In the genomic region with DNA sequence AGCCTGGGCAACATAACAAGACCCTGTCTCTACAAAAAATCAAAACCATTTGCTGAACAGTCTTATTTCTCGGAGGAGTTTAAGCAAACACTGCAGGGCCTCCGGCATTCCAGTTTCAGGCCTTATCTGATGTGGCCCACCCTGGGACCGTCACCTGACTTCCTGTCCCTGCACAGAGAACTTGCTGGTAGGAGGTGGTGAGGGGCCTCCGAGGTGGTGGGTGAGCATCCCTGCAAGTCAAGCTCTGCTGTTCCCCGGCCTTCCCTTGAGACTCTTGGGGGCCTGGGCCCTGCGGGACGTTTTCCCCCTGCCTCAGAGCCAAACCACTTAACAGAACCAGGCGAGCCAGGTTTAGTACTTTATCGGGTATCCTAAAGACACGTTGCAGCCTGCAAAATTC, we compare ENCODE assay signal across 17 cellular contexts.
"Had no signal": no experiment of that assay in that cellular context is flagged by ENCODE, and none has a peak within 500 bp of the region (broad histone marks: within the 10 kb centered on the region; RNA-seq: fewer than 3 reads in every experiment).

No MANE protein-coding gene starts in this region.

- H3K4me3 Mint-ChIP-seq: activated B cell treated with CpG ODN at 0.5 μM for 24 hours; activated CD8-positive, alpha-beta memory T cell treated with anti-CD3 and anti-CD28 coated beads, Interleukin-2, amount 10 ng/mL, durations not matched to agents 7 days and 5 days; activated T-helper 1 cell treated with anti-CD3 and anti-CD28 coated beads, Interleukin-12 subunit alpha, Interleukin-12 subunit beta, Interleukin-2, Interleukin-4 antibody, amounts not matched to agents 30 ng/mL and 10 ng/mL and 1 ng/mL, durations not matched to agents 14 hours and 24 hours and 36 hours; immature natural killer cell; nephron; T-helper 1 cell treated with Interleukin-12 subunit alpha and Interleukin-12 subunit beta and Interleukin-4 antibody, amounts not matched to agents 30 μg/mL and 1 μg/mL, for 36 hours had no signal

- H3K9me3 Mint-ChIP-seq: activated B cell treated with CpG ODN at 0.5 μM for 24 hours; activated T-helper 1 cell treated with anti-CD3 and anti-CD28 coated beads, Interleukin-12 subunit alpha, Interleukin-12 subunit beta, Interleukin-2, Interleukin-4 antibody, amounts not matched to agents 30 ng/mL and 10 ng/mL and 1 ng/mL, durations not matched to agents 14 hours and 24 hours and 36 hours; immature natural killer cell; nephron; T-helper 1 cell treated with Interleukin-12 subunit alpha and Interleukin-12 subunit beta and Interleukin-4 antibody, amounts not matched to agents 30 μg/mL and 1 μg/mL, for 36 hours had no signal

- ATAC-seq: activated CD8-positive, alpha-beta memory T cell treated with anti-CD3 and anti-CD28 coated beads, Interleukin-2, amount 10 ng/mL, durations not matched to agents 7 days and 5 days; esophagus mucosa; left cardiac atrium; psoas muscle; sciatic nerve; SK-N-SH treated with all-trans-retinoic acid at 6 μM for 48 hours had no signal

- H3K27ac ChIP-seq: psoas muscle, testis had no signal

- H3K27me3 Mint-ChIP-seq: activated B cell treated with CpG ODN at 0.5 μM for 24 hours; activated CD8-positive, alpha-beta memory T cell treated with anti-CD3 and anti-CD28 coated beads, Interleukin-2, amount 10 ng/mL, durations not matched to agents 7 days and 5 days had no signal

- H3K9me3 ChIP-seq: psoas muscle, testis had no signal

- H3K27ac Mint-ChIP-seq: activated B cell treated with CpG ODN at 0.5 μM for 24 hours; activated CD8-positive, alpha-beta memory T cell treated with anti-CD3 and anti-CD28 coated beads, Interleukin-2, amount 10 ng/mL, durations not matched to agents 7 days and 5 days; activated T-helper 1 cell treated with anti-CD3 and anti-CD28 coated beads, Interleukin-12 subunit alpha, Interleukin-12 subunit beta, Interleukin-2, Interleukin-4 antibody, amounts not matched to agents 30 ng/mL and 10 ng/mL and 1 ng/mL, durations not matched to agents 14 hours and 24 hours and 36 hours; nephron; T-helper 1 cell treated with Interleukin-12 subunit alpha and Interleukin-12 subunit beta and Interleukin-4 antibody, amounts not matched to agents 30 μg/mL and 1 μg/mL, for 36 hours had no signal

- H3K4me3 ChIP-seq: psoas muscle, testis had no signal

- DNase-seq: activated B cell treated with CpG ODN at 0.5 μM for 24 hours; activated CD4-positive, alpha-beta T cell treated with anti-CD3 and anti-CD28 coated beads, Interleukin-2, amount 50 U/mL, for 1 hour; activated CD8-positive, alpha-beta memory T cell treated with anti-CD3 and anti-CD28 coated beads, Interleukin-2, amount 10 ng/mL, durations not matched to agents 7 days and 5 days; activated naive CD4-positive, alpha-beta T cell; dermis blood vessel endothelial cell; immature natural killer cell; left cardiac atrium; psoas muscle; stimulated activated CD4-positive, alpha-beta T cell treated with anti-CD3 and anti-CD28 coated beads, Interleukin-12 subunit alpha, Interleukin-12 subunit beta, amount 100 ng/mL, for 4 hours; stimulated activated naive CD4-positive, alpha-beta T cell; testis had no signal

- H3K27me3 ChIP-seq: testis had no signal
